ENCODE assay signal across 7 cellular contexts in the genomic region with DNA sequence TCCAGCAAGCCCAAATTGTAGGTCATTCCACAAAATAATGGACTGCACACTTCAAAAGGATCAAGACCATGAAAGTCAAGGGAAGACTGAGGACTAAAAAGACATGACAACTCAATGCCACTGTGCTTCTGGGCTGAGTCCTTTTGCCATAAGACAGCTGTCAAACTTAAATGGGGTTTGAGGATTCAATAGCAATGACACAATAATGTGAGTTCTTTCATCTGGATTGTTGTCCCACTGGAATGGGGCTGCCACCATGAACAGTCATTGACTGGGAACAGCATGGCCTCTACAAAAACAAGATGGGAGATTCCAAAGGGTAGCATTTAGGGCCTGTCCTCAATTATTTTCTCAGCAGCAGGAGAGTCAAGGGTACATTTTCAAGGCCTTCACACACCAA.
"Had no signal": no experiment of that assay in that cellular context is flagged by ENCODE, and none has a peak within 500 bp of the region (broad histone marks: within the 10 kb centered on the region; RNA-seq: fewer than 3 reads in every experiment).

No MANE protein-coding gene starts in this region.

- FAIRE-seq: H54 had no signal

- H3K4me3 ChIP-seq: GM23248 had no signal

- DNase-seq: GM23248, GOT3, H9, HCEC 1CT, KG1 had no signal

- H3K9ac ChIP-seq: GM23248 had no signal

- H2AFZ ChIP-seq: GM23248 had no signal

- H3K27ac ChIP-seq: GM23248, HL-60 had no signal
